ENCODE assay signal across 8 cellular contexts in the genomic region with DNA sequence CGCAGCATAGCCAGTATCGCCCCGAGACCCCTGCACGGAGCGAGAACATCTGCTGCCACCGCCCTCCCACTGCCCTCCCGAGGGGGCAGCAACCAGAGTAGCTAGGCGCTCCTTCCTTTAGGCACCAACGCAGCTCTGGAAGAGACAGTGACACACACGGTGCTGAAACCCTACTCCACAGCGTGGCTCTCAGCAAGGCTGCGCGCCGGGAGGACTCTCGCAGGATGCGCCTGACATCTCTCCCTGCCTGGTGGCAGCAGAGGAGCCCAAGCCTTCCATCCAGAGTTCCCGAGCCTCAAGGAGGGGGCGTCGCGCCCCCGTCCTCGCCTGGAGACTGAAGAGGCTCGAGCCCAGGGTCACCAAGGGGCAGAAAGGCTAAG. TPM values are rescaled to one million over a fixed set of nuclear protein-coding genes. Genes with fewer than 3 reads are reported as not detected.
DNase-seq lines count a peak whose midpoint lies in the region; TF ChIP-seq lines count a peak whose summit lies in the region.

No MANE protein-coding gene starts in this region.

- no peak overlapping the region for H3K18ac ChIP-seq in H9 (ENCODE audit: insufficient read length, low read depth, low read length)

- no peaks in the 10 kb centered on the region for H3K36me3 ChIP-seq in SK-N-MC (ENCODE audit: insufficient read depth, low read length)

- no peak overlapping the region for H4K8ac ChIP-seq in H9 (replicated peaks; ENCODE audit: insufficient read length, low read depth, low read length)

- TF ChIP-seq CTCF in H9 (conservative IDR thresholded peaks at IDR 0.05) (no peak), fibroblast of the aortic adventitia (IDR thresholded peaks at IDR 0.05; ENCODE audit: insufficient read depth, low read length) (no peak)

- no peak overlapping the region for H2BK15ac ChIP-seq in H9 (ENCODE audit: low read depth, low read length)

- H3T11ph ChIP-seq in H9 (ENCODE audit: low read length) = no peak overlapping the region

- peak overlapping the region; percentile 31 for H3K4me2 ChIP-seq in H9 (ENCODE audit: insufficient read depth, insufficient read length, low read length)

- DNase-seq in H9 = peak; percentile 57
- DNase-seq in SK-N-MC (ENCODE audit: low read depth, low spot score) = no peak
- peak; percentile 12 for DNase-seq in fibroblast of the aortic adventitia (ENCODE audit: low read depth)
- peak; percentile 83 for DNase-seq in retina
- DNase-seq in SHP77 treated with DMSO at 0.1 percent for 48 hours (lab: John Stamatoyannopoulos, UW) = no peak
- no peak for DNase-seq in foreskin melanocyte
- no peak for DNase-seq in KG1 (lab: John Stamatoyannopoulos, UW)
- DNase-seq in NOMO-1 treated with DMSO at 0.1 percent for 48 hours (lab: John Stamatoyannopoulos, UW; ENCODE audit: unreplicated experiment) = no peak

- no peak overlapping the region for H3K9ac ChIP-seq in H9 (ENCODE audit: extremely low read depth, insufficient read length, low read length)
- H3K9ac ChIP-seq in SK-N-MC (ENCODE audit: insufficient read length) = no peak overlapping the region

- H2BK20ac ChIP-seq in H9 (ENCODE audit: low read depth, low read length, poor library complexity, severe bottlenecking) = no peak overlapping the region

- no peak overlapping the region for H3K4ac ChIP-seq in H9 (ENCODE audit: low read depth, low read length)

- H3K4me3 Mint-ChIP-seq in H9 = peak overlapping the region; percentile 73 to 80

- peaks cover 34 to 41% of the 10 kb centered on the region in 2 experiments for H3K4me1 Mint-ChIP-seq in H9

- no peaks in the 10 kb centered on the region; the same call in 1 of the 2 replicates for H3K4me1 ChIP-seq in H9 (ENCODE audit: insufficient read depth, low read length)

- H3K27me3 Mint-ChIP-seq in H9 (ENCODE audit: low read depth) = peaks cover 2% of the 10 kb centered on the region

- H3K9me3 ChIP-seq in H9 (ENCODE audit: control insufficient read depth, low read depth, low read length) = no peaks in the 10 kb centered on the region
- no peaks in the 10 kb centered on the region for H3K9me3 ChIP-seq in SK-N-MC (ENCODE audit: low read depth, low read length)

- no CpG with 5 or more reads among the region's 23 CpGs for WGBS in H9 (ENCODE audit: extremely low coverage, insufficient read length, low lambda C conversion rate)

- H3K4me3 ChIP-seq in SK-N-MC = peak overlapping the region; percentile 64
- H3K4me3 ChIP-seq in fibroblast of the aortic adventitia (ENCODE audit: low read depth, low read length) = peak overlapping the region; percentile 62

- no peak overlapping the region for H2BK5ac ChIP-seq in H9 (ENCODE audit: insufficient read length, low read length)

- no peak overlapping the region for H3K27ac Mint-ChIP-seq in H9

- H3K23ac ChIP-seq in H9 (ENCODE audit: insufficient read length, low read depth, low read length) = no peak overlapping the region

- no peak overlapping the region for H2BK120ac ChIP-seq in H9 (ENCODE audit: low read depth, low read length, poor library complexity, severe bottlenecking)

- no peaks in the 10 kb centered on the region; a peak in 2 of 5 replicates for H3K9me3 Mint-ChIP-seq in H9

- peaks cover 11 to 28% (median 21%) of the 10 kb centered on the region in 3 experiments for H3K36me3 Mint-ChIP-seq in H9 (ENCODE audit: insufficient read depth in 1 of 3, low read depth in 3 of 3)

- H3K79me1 ChIP-seq in H9 (ENCODE audit: insufficient read depth, low read depth, low read length, poor library complexity, severe bottlenecking) = peaks cover 10% of the 10 kb centered on the region

- H3K27ac ChIP-seq in H9 (ENCODE audit: insufficient read length, low read depth, low read length) (no peak overlapping the region), SK-N-MC (no peak overlapping the region)

- H2BK12ac ChIP-seq in H9 (ENCODE audit: insufficient read length, low read depth, low read length) = no peak overlapping the region

- H2AFZ ChIP-seq in H9 (ENCODE audit: low read length) = no peak overlapping the region

- no peaks in the 10 kb centered on the region for H3K27me3 ChIP-seq in H9 (ENCODE audit: insufficient read depth, low read length)

- H3K56ac ChIP-seq in H9 (ENCODE audit: insufficient read length, low read depth, low read length) = no peak overlapping the region

- H3K79me2 ChIP-seq in H9 (ENCODE audit: insufficient read depth, low read length) = peaks cover 45% of the 10 kb centered on the region

- peaks cover 9% of the 10 kb centered on the region for H3K23me2 ChIP-seq in H9 (ENCODE audit: insufficient read length, low read depth, low read length, poor library complexity, severe bottlenecking)

- no peak overlapping the region for H2AK5ac ChIP-seq in H9 (ENCODE audit: insufficient read length, low read length)

- H3K14ac ChIP-seq in H9 (ENCODE audit: insufficient read depth, low read length) = no peak overlapping the region; the same call in 1 of the 2 replicates

- peaks cover 5% of the 10 kb centered on the region for H4K20me1 ChIP-seq in H9 (ENCODE audit: control insufficient read depth, insufficient read depth, insufficient read length)

- no peak overlapping the region for H4K5ac ChIP-seq in H9 (ENCODE audit: insufficient read length, low read depth, low read length)

- no peak overlapping the region for H4K91ac ChIP-seq in H9 (ENCODE audit: insufficient read length, low read depth, low read length)

RNA-seq across cellular contexts. Expression of a gene that starts 2.1 kb away (rescaled TPM):
- total RNA-seq in H9 (2021) (30.8 and 40.9 TPM in 2 replicates), fibroblast of the aortic adventitia (ENCODE audit: low replicate concordance) (2.9 and 5.4 TPM in 2 replicates)

RNA-seq across cellular contexts. Expression of a gene that starts 58.7 kb away (rescaled TPM):
- total RNA-seq in H9 (2021) = 77.9 and 82.4 TPM in 2 replicates
- 27.7 and 31.0 TPM in 2 replicates for total RNA-seq in fibroblast of the aortic adventitia (ENCODE audit: low replicate concordance)

Comparison
In these comparisons a context has a peak if more than half of its experiments do, and no peak if none do; other contexts are left out.
1. DNase-seq: peak in H9 (single experiment), fibroblast of the aortic adventitia (single experiment) and retina (single experiment); none in SK-N-MC (single experiment), SHP77 treated with DMSO at 0.1 percent for 48 hours (single experiment), foreskin melanocyte (single experiment), KG1 (single experiment) and NOMO-1 treated with DMSO at 0.1 percent for 48 hours (single experiment).